In the genomic region with DNA sequence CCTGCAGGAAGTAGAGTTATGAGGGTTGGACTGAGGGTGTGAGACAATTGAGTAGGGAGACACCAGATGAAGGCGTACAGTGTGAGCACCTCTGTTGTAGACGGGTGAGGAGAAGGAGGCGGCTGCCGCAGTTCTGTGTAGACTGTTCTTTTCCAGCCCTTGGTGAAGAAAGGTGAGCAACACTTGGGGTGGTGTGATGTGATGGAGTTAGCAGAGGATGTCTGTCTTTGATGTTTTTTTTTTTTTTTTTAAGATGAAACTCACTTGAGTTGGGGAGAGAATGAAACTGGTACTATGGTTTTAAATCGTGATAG, we compare ENCODE assay signal across 9 cellular contexts. TPM values are rescaled to one million over a fixed set of nuclear protein-coding genes. Genes with fewer than 3 reads are reported as not detected.
DNase-seq lines count a peak whose midpoint lies in the region; ATAC-seq and TF ChIP-seq lines count a peak whose summit lies in the region.
"Had no signal": no experiment of that assay in that cellular context is flagged by ENCODE, and none has a peak within 500 bp of the region (broad histone marks: within the 10 kb centered on the region; RNA-seq: fewer than 3 reads in every experiment).

No MANE protein-coding gene starts in this region.

- peak overlapping the region; percentile 86 to 94 (median 88) for H3K4me3 Mint-ChIP-seq in naive B cell

- peak in 4 of 5 experiments; percentile 28 to 75 (median 51) for DNase-seq in T-helper 2 cell
- peak; percentile 46 to 60 for DNase-seq in activated T-cell treated with anti-CD3 and anti-CD28 coated beads, Interleukin-2, amount 50 U/mL, for 48 hours
- DNase-seq in naive B cell: no peak
- DNase-seq in stimulated activated CD8-positive, alpha-beta memory T cell treated with anti-CD3 and anti-CD28 coated beads, Interleukin-7, amount 100 ng/mL, for 4 hours (ENCODE audit: low read depth in 2 of 2): peak; percentile 44 to 64
- DNase-seq in NCI-H2196 treated with DMSO at 0.1 percent for 48 hours (lab: John Stamatoyannopoulos, UW; ENCODE audit: unreplicated experiment): no peak
- DNase-seq in body of pancreas: no peak
- DNase-seq: NCI-H526 had no signal

- no peaks in the 10 kb centered on the region for H3K36me3 Mint-ChIP-seq in naive B cell

- TF ChIP-seq CTCF in body of pancreas (IDR thresholded peaks at IDR 0.05): no peak

- intact Hi-C loops in body of pancreas (cut with DNase I): no loop called here

- H3K27me3 Mint-ChIP-seq in naive B cell: no peaks in the 10 kb centered on the region

- TF ChIP-seq POLR2A in body of pancreas (IDR thresholded peaks at IDR 0.05): no peak

- no peak for ATAC-seq in naive B cell (ENCODE audit: low read depth in 2 of 2)
- no peak for ATAC-seq in GM18870 (IDR thresholded peaks at IDR 0.05; ENCODE audit: unreplicated experiment)
- ATAC-seq in body of pancreas: no peak

- H3K4me1 Mint-ChIP-seq in naive B cell: peaks cover 13 to 33% (median 21%) of the 10 kb centered on the region in 3 donors

- H3K27ac ChIP-seq in body of pancreas: no peak overlapping the region
- H3K27ac ChIP-seq: thoracic aorta had no signal

- no peaks in the 10 kb centered on the region for H3K36me3 ChIP-seq in body of pancreas (replicated peaks in 1 of 2; ENCODE audit: insufficient read depth in 1 of 2, low read depth in 2 of 2)
- H3K36me3 ChIP-seq: thoracic aorta had no signal

- peak overlapping the region in 2 of 6 donors; percentile 89 to 90 for H3K27ac Mint-ChIP-seq in naive B cell

- no peak overlapping the region for H3K4me3 ChIP-seq in body of pancreas

- H3K9me3 ChIP-seq in body of pancreas: no peaks in the 10 kb centered on the region
- H3K9me3 ChIP-seq: thoracic aorta had no signal

- no peaks in the 10 kb centered on the region for H3K9me3 Mint-ChIP-seq in naive B cell

- 80 to 81% methylated on average over 5 of the region's 5 CpGs for whole genome bisulfite sequencing in body of pancreas, 2 donors

- no peaks in the 10 kb centered on the region for H3K27me3 ChIP-seq in body of pancreas

- H3K4me1 ChIP-seq in body of pancreas: peaks cover 18% of the 10 kb centered on the region

RNA-seq across cellular contexts. Expression of a gene that starts 42.8 kb away (rescaled TPM):
- 10 to 100 TPM; 16.0 to 39.2 (median 22.6) TPM for polyA plus RNA-seq in naive B cell (ENCODE audit: low read depth in 6 of 6)
- total RNA-seq in body of pancreas: 10 to 100 TPM; 17.4 to 31.6 TPM

RNA-seq across cellular contexts. Expression of a gene that starts 56.3 kb away (rescaled TPM):
- under 1 TPM in 2 of 6 donors, not detected in 4; 0.47 to 0.52 TPM for polyA plus RNA-seq in naive B cell (ENCODE audit: low read depth in 6 of 6)
- not detected for total RNA-seq in body of pancreas
- total RNA-seq: thoracic aorta had no signal

Comparison
In these comparisons a context has a peak if more than half of its experiments do, and no peak if none do; other contexts are left out.
1. DNase-seq: peak in T-helper 2 cell (4 of 5), activated T-cell treated with anti-CD3 and anti-CD28 coated beads, Interleukin-2, amount 50 U/mL, for 48 hours (2 of 2) and stimulated activated CD8-positive, alpha-beta memory T cell treated with anti-CD3 and anti-CD28 coated beads, Interleukin-7, amount 100 ng/mL, for 4 hours (2 of 2); none in naive B cell (single experiment), NCI-H2196 treated with DMSO at 0.1 percent for 48 hours (single experiment) and body of pancreas (0 of 4).